Comparison of ENCODE assay signal across 19 cellular contexts in genomic region chr3:141012571-141012970, GRCh38. TPM values are rescaled to one million over a fixed set of nuclear protein-coding genes. Genes with fewer than 3 reads are reported as not detected.
DNase-seq lines count a peak whose midpoint lies in the region; ATAC-seq lines count a peak whose summit lies in the region.
"Had no signal": no experiment of that assay in that cellular context is flagged by ENCODE, and none has a peak within 500 bp of the region (broad histone marks: within the 10 kb centered on the region; RNA-seq: fewer than 3 reads in every experiment).

No MANE protein-coding gene starts in this region.

- no peak overlapping the region for H3K27ac Mint-ChIP-seq in T-helper 17 cell
- H3K27ac Mint-ChIP-seq: HFFc6; T-helper 2 cell treated with Interferon-gamma antibody and Interleukin-4, amounts not matched to agents 5 μg/mL and 100 μg/mL, for 36 hours had no signal

- no peak overlapping the region for H2BK120ac ChIP-seq in mesendoderm (ENCODE audit: low read depth, low read length)

- no peak overlapping the region for H3K9ac ChIP-seq in mesendoderm (ENCODE audit: low read length)
- H3K9ac ChIP-seq: BLaER1 had no signal

- H2BK15ac ChIP-seq in mesendoderm (replicated peaks; ENCODE audit: low read depth): no peak overlapping the region

- no peaks in the 10 kb centered on the region for H3K36me3 ChIP-seq in mesendoderm (ENCODE audit: control insufficient read depth, insufficient read depth, low read length)
- H3K36me3 ChIP-seq: BLaER1, Peyer's patch had no signal

- H3K36me3 Mint-ChIP-seq in T-helper 17 cell (ENCODE audit: low read depth): no peaks in the 10 kb centered on the region

- H3K4ac ChIP-seq in mesendoderm (ENCODE audit: low read depth, low read length): no peak overlapping the region

- no peak overlapping the region for H3K23ac ChIP-seq in mesendoderm (ENCODE audit: low read length)

- no peak overlapping the region for H3K4me3 Mint-ChIP-seq in T-helper 17 cell
- H3K4me3 Mint-ChIP-seq: HFFc6; T-helper 2 cell treated with Interferon-gamma antibody and Interleukin-4, amounts not matched to agents 5 μg/mL and 100 μg/mL, for 36 hours had no signal

- H3K27ac ChIP-seq in mesendoderm (ENCODE audit: low read depth, low read length): no peak overlapping the region
- H3K27ac ChIP-seq: BLaER1, Peyer's patch had no signal

- H3K27me3 ChIP-seq in mesendoderm (ENCODE audit: insufficient read depth, low read length, poor library complexity): no peaks in the 10 kb centered on the region
- H3K27me3 ChIP-seq: BLaER1, Peyer's patch had no signal

- DNase-seq in H4 (ENCODE audit: low spot score) (peak; percentile 19), NCI-H146 (lab: John Stamatoyannopoulos, UW) (peak; percentile 68), SHP77 (lab: John Stamatoyannopoulos, UW) (peak; percentile 28 to 47), mesendoderm (peak; percentile 37), T-helper 17 cell (no peak)
- DNase-seq: DMS153, HFFc6, KBM-7, NCI-H1105, NCI-H187 treated with DMSO at 0.1 percent for 48 hours, NCI-H2171, NCI-H526, Peyer's patch, Right ventricle myocardium superior had no signal

- no peak overlapping the region for H2BK5ac ChIP-seq in mesendoderm (ENCODE audit: low read length)

- ATAC-seq in GM18520 (IDR thresholded peaks at IDR 0.05; ENCODE audit: unreplicated experiment): no peak
- no peak for ATAC-seq in GM21381 (IDR thresholded peaks at IDR 0.05; ENCODE audit: unreplicated experiment)
- ATAC-seq in T-helper 17 cell: no peak

- no peak overlapping the region for H4K8ac ChIP-seq in mesendoderm (ENCODE audit: low read depth, low read length)

- no peak overlapping the region for H3K4me2 ChIP-seq in mesendoderm (ENCODE audit: low read length)
- H3K4me2 ChIP-seq: BLaER1 had no signal

- no peaks in the 10 kb centered on the region for H3K79me2 ChIP-seq in mesendoderm (ENCODE audit: control insufficient read depth, insufficient read depth, low read length)

- H3K4me1 ChIP-seq in mesendoderm (ENCODE audit: control insufficient read depth, low read depth, low read length): no peaks in the 10 kb centered on the region
- H3K4me1 ChIP-seq: BLaER1, Peyer's patch had no signal

- peaks cover 6% of the 10 kb centered on the region for H3K4me1 Mint-ChIP-seq in T-helper 17 cell

- H3K79me1 ChIP-seq in mesendoderm (ENCODE audit: low read length): no peaks in the 10 kb centered on the region

- no peak overlapping the region for H2AK5ac ChIP-seq in mesendoderm (ENCODE audit: low read length)

- no peak overlapping the region for H3K18ac ChIP-seq in mesendoderm (ENCODE audit: low read length)

- WGBS in mesendoderm (ENCODE audit: extremely low coverage, insufficient coverage, low lambda C conversion rate): no CpG with 5 or more reads among the region's 2 CpGs

- H4K5ac ChIP-seq in mesendoderm (ENCODE audit: low read length): no peak overlapping the region

- peaks cover 53% of the 10 kb centered on the region for H3K27me3 Mint-ChIP-seq in T-helper 17 cell

- H3K56ac ChIP-seq in mesendoderm (ENCODE audit: low read length): no peak overlapping the region

- no peak overlapping the region for H3K4me3 ChIP-seq in mesendoderm (ENCODE audit: low read length)
- H3K4me3 ChIP-seq: BLaER1, Peyer's patch had no signal

- H3K9me3 ChIP-seq in T-helper 17 cell (ENCODE audit: control insufficient read depth, low read length, poor library complexity, severe bottlenecking): no peaks in the 10 kb centered on the region
- H3K9me3 ChIP-seq: Peyer's patch had no signal

RNA-seq across cellular contexts. Expression of gene SPSB4, which starts 38.6 kb away (rescaled TPM):
- 1.9 and 2.2 TPM in 2 replicates for total RNA-seq in H4 (2014; rRNA removed; shearing (Covaris generic))
- polyA plus RNA-seq in mesendoderm (2013, experiment 1 of 2): 23.3 TPM
- polyA plus RNA-seq in mesendoderm (2013, experiment 2 of 2): 23.3 TPM
- total RNA-seq in T-helper 17 cell: not detected
- total RNA-seq: HFFc6, MCF 10A had no signal

Comparison
In these comparisons a context has a peak if more than half of its experiments do, and no peak if none do; other contexts are left out.
1. DNase-seq: peak in H4 (single experiment), NCI-H146 (single experiment), SHP77 (2 of 2) and mesendoderm (single experiment); none in T-helper 17 cell (0 of 3).